In the genomic region with DNA sequence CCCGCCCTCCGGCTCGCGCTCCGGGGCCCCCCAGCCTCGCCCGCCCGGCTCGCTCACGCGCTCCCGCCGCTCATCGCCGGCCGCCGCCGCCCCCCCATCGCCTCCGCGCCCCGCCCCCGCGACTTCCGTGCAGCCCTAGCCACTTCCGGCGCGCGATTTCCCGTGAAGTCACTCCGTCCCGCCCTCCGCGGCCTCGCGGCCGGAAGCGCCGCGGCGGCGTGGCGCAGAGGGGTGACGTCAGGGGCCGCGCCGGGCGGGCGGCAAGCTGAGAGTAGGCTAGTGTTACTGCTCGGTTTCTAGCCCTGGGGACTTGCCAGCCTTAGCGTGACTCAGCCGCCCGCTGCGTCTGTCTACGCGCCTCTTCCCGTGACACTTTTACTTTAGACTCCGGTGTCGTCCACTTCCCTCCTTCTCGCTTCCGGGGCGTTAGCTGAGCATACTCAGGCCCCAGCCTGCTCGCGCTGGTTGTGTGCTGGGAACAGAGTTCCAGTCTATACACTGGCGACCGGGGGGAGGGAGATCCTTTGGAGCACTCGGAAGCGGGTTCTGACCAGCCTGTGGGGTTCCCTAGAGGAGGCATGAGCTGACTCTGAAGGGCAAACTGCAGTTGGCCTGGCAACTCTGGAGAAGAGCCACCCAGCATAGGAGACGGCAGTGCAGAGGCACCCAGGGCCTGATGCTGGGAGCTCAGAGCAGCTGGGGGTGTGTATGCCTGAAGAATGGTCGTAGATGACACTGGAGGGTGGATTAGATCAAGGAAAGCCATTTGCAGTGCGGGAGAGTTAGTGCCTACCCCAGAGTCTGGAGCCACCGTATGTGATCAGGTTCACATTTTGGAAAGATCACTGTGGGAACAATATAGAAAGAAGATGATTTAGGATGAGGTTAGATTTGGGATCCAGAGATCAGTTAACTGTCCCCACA, we compare ENCODE assay signal across 8 cellular contexts. TPM values are rescaled to one million over a fixed set of nuclear protein-coding genes. Genes with fewer than 3 reads are reported as not detected.
DNase-seq lines count a peak whose midpoint lies in the region; ATAC-seq lines count a peak whose summit lies in the region.

Gene PURB, minus strand, starts transcription at position 137 of the 924 bp plus-strand sequence. CDS start 182 bp downstream, outside the sequence.

- no peaks in the 10 kb centered on the region for H3K27me3 Mint-ChIP-seq in activated CD8-positive, alpha-beta memory T cell treated with anti-CD3 and anti-CD28 coated beads, Interleukin-2, amount 10 ng/mL, durations not matched to agents 7 days and 5 days

- H2AK5ac ChIP-seq in mesendoderm (ENCODE audit: low read length) = peak within 1 kb of the TSS; percentile 33

- peak within 1 kb of the TSS; percentile 81 for H3K4ac ChIP-seq in mesendoderm (ENCODE audit: low read depth, low read length)

- H3K36me3 Mint-ChIP-seq in activated CD8-positive, alpha-beta memory T cell treated with anti-CD3 and anti-CD28 coated beads, Interleukin-2, amount 10 ng/mL, durations not matched to agents 7 days and 5 days = peaks cover 33% of the 10 kb centered on the region

- H2BK120ac ChIP-seq in mesendoderm (ENCODE audit: low read depth, low read length) = no peak within 1 kb of the TSS

- H4K8ac ChIP-seq in mesendoderm (ENCODE audit: low read depth, low read length) = peak within 1 kb of the TSS; percentile 69

- peaks cover 33% of the 10 kb centered on the region for H3K79me2 ChIP-seq in mesendoderm (ENCODE audit: control insufficient read depth, insufficient read depth, low read length)

- H3K4me1 ChIP-seq in HUES48 (ENCODE audit: control insufficient read depth, insufficient read depth, low read length) = peaks cover 34% of the 10 kb centered on the region
- H3K4me1 ChIP-seq in NT2/D1 (ENCODE audit: insufficient read depth, insufficient read length) = peaks cover 2% of the 10 kb centered on the region
- peaks cover 36% of the 10 kb centered on the region for H3K4me1 ChIP-seq in endocrine pancreas (ENCODE audit: control insufficient read depth, insufficient read depth, low read length)
- H3K4me1 ChIP-seq in mesendoderm (ENCODE audit: control insufficient read depth, low read depth, low read length) = peaks cover 16% of the 10 kb centered on the region

- H2BK5ac ChIP-seq in mesendoderm (ENCODE audit: low read length) = no peak within 1 kb of the TSS

- H3K27me3 ChIP-seq in HUES48 (ENCODE audit: control insufficient read depth, insufficient read depth, low read length) (no peaks in the 10 kb centered on the region), NT2/D1 (ENCODE audit: insufficient read depth, insufficient read length) (no peaks in the 10 kb centered on the region), endocrine pancreas (ENCODE audit: control insufficient read depth, insufficient read depth, low read length) (no peaks in the 10 kb centered on the region), mesendoderm (ENCODE audit: insufficient read depth, low read length, poor library complexity) (no peaks in the 10 kb centered on the region)

- peak within 1 kb of the TSS; percentile 99 for H3K4me3 ChIP-seq in HUES48 (ENCODE audit: low read depth, low read length)
- H3K4me3 ChIP-seq in NT2/D1 (ENCODE audit: insufficient read length, low read depth) = peak within 1 kb of the TSS; percentile 87
- peak within 1 kb of the TSS; percentile 87 for H3K4me3 ChIP-seq in endocrine pancreas (ENCODE audit: control insufficient read depth, insufficient read depth, low read length)
- H3K4me3 ChIP-seq in mesendoderm (ENCODE audit: low read length) = peak within 1 kb of the TSS; percentile 86

- peaks cover 56% of the 10 kb centered on the region for H3K4me1 Mint-ChIP-seq in activated CD8-positive, alpha-beta memory T cell treated with anti-CD3 and anti-CD28 coated beads, Interleukin-2, amount 10 ng/mL, durations not matched to agents 7 days and 5 days

- H2BK15ac ChIP-seq in mesendoderm (replicated peaks; ENCODE audit: low read depth) = no peak within 1 kb of the TSS

- peak within 1 kb of the TSS; percentile 94 for H3K4me2 ChIP-seq in mesendoderm (ENCODE audit: low read length)

- peak within 1 kb of the TSS; percentile 99 for H3K56ac ChIP-seq in mesendoderm (ENCODE audit: low read length)

- H4K5ac ChIP-seq in mesendoderm (ENCODE audit: low read length) = peak within 1 kb of the TSS; percentile 81

- H3K9me3 Mint-ChIP-seq in activated CD8-positive, alpha-beta memory T cell treated with anti-CD3 and anti-CD28 coated beads, Interleukin-2, amount 10 ng/mL, durations not matched to agents 7 days and 5 days (ENCODE audit: low read depth) = no peaks in the 10 kb centered on the region

- H3K9ac ChIP-seq in HUES48 (ENCODE audit: low read depth, low read length) (peak within 1 kb of the TSS; percentile 96), NT2/D1 (ENCODE audit: insufficient read length, low read depth) (peak within 1 kb of the TSS; percentile 97), endocrine pancreas (ENCODE audit: control insufficient read depth, insufficient read depth, low read length) (peak within 1 kb of the TSS; percentile 100), mesendoderm (ENCODE audit: low read length) (peak within 1 kb of the TSS; percentile 96)

- peak within 1 kb of the TSS; percentile 93 for H3K4me3 Mint-ChIP-seq in activated CD8-positive, alpha-beta memory T cell treated with anti-CD3 and anti-CD28 coated beads, Interleukin-2, amount 10 ng/mL, durations not matched to agents 7 days and 5 days

- in situ Hi-C loops in Caki2 (cut with HindIII; ENCODE audit: low pct_unique_long_range_greater_than_20kb, low sequenced_read_pairs) = no loop called here

- DNase-seq in Caki2 (ENCODE audit: low read depth) (peak; percentile 98), NT2/D1 (ENCODE audit: low read depth, low spot score) (peak; percentile 93), mesendoderm (peak; percentile 96)
- DNase-seq in activated CD8-positive, alpha-beta memory T cell treated with anti-CD3 and anti-CD28 coated beads, Interleukin-2, amount 10 ng/mL, durations not matched to agents 7 days and 5 days = peak; percentile 98
- peak; percentile 97 for DNase-seq in stimulated activated CD8-positive, alpha-beta memory T cell treated with anti-CD3 and anti-CD28 coated beads, Interleukin-12 subunit alpha, Interleukin-12 subunit beta, amount 100 ng/mL, for 4 hours (ENCODE audit: low read depth)

- H3K36me3 ChIP-seq in HUES48 (ENCODE audit: control insufficient read depth, insufficient read depth, low read length) (peaks cover 32% of the 10 kb centered on the region), NT2/D1 (ENCODE audit: insufficient read depth, insufficient read length, low read length) (peaks cover 38% of the 10 kb centered on the region), endocrine pancreas (ENCODE audit: control insufficient read depth, insufficient read depth, low read length) (no peaks in the 10 kb centered on the region), mesendoderm (ENCODE audit: control insufficient read depth, insufficient read depth, low read length) (no peaks in the 10 kb centered on the region)

- no CpG with 5 or more reads among the region's 72 CpGs for WGBS in mesendoderm (ENCODE audit: extremely low coverage, insufficient coverage, low lambda C conversion rate)

- H3K23ac ChIP-seq in mesendoderm (ENCODE audit: low read length) = no peak within 1 kb of the TSS

- H3K18ac ChIP-seq in mesendoderm (ENCODE audit: low read length) = peak within 1 kb of the TSS; percentile 77

- H3K27ac ChIP-seq in HUES48 (ENCODE audit: low read depth, low read length) (peak within 1 kb of the TSS; percentile 98), mesendoderm (ENCODE audit: low read depth, low read length) (peak within 1 kb of the TSS; percentile 83)

- H3K79me1 ChIP-seq in mesendoderm (ENCODE audit: low read length) = peaks cover 16% of the 10 kb centered on the region

- peak; percentile 83 for ATAC-seq in GM21423 (IDR thresholded peaks at IDR 0.05; ENCODE audit: unreplicated experiment)
- ATAC-seq in activated CD8-positive, alpha-beta memory T cell treated with anti-CD3 and anti-CD28 coated beads, Interleukin-2, amount 10 ng/mL, durations not matched to agents 7 days and 5 days = peak; percentile 89

- peak within 1 kb of the TSS; percentile 100 for H3K27ac Mint-ChIP-seq in activated CD8-positive, alpha-beta memory T cell treated with anti-CD3 and anti-CD28 coated beads, Interleukin-2, amount 10 ng/mL, durations not matched to agents 7 days and 5 days

- CTCF ChIA-PET in activated CD8-positive, alpha-beta memory T cell treated with anti-CD3 and anti-CD28 coated beads, Interleukin-2, amount 10 ng/mL, durations not matched to agents 7 days and 5 days (lab: Charles Lee) = interaction anchor here (0.6 to 10.6 kb wide), 13 partner anchors 9 to 321 kb away, joined by 3 to 134 read pairs (median 3); partner anchors contain the start of genes H2AZ2 and TMED4

- H3K9me3 ChIP-seq in HUES48 (ENCODE audit: control insufficient read depth, insufficient read depth, low read length) = no peaks in the 10 kb centered on the region
- no peaks in the 10 kb centered on the region for H3K9me3 ChIP-seq in NT2/D1 (ENCODE audit: insufficient read depth, low read length)
- no peaks in the 10 kb centered on the region for H3K9me3 ChIP-seq in endocrine pancreas (ENCODE audit: control insufficient read depth, low read length)

RNA-seq across cellular contexts. Expression of gene PURB, which starts in this region (rescaled TPM):
- total RNA-seq in Caki2 (2014; rRNA removed; shearing (Covaris generic); ENCODE audit: low replicate concordance) = 11.6 and 15.9 TPM in 2 replicates
- 10 to 100 TPM; 33.4 to 35.4 TPM for total RNA-seq in activated CD8-positive, alpha-beta memory T cell treated with anti-CD3 and anti-CD28 coated beads, Interleukin-2, amount 10 ng/mL, durations not matched to agents 7 days and 5 days
- polyA plus RNA-seq in mesendoderm (2013, experiment 1 of 2) = 10.5 TPM
- polyA plus RNA-seq in mesendoderm (2013, experiment 2 of 2) = 10.2 TPM

Comparison
In these comparisons a context has a peak if more than half of its experiments do, and no peak if none do; other contexts are left out.
1. Peak in every context shown above with its lines: DNase-seq, ATAC-seq, H3K4me3 ChIP-seq and H3K27ac ChIP-seq.